8 cellular contexts compared by ENCODE assay signal in the genomic region with DNA sequence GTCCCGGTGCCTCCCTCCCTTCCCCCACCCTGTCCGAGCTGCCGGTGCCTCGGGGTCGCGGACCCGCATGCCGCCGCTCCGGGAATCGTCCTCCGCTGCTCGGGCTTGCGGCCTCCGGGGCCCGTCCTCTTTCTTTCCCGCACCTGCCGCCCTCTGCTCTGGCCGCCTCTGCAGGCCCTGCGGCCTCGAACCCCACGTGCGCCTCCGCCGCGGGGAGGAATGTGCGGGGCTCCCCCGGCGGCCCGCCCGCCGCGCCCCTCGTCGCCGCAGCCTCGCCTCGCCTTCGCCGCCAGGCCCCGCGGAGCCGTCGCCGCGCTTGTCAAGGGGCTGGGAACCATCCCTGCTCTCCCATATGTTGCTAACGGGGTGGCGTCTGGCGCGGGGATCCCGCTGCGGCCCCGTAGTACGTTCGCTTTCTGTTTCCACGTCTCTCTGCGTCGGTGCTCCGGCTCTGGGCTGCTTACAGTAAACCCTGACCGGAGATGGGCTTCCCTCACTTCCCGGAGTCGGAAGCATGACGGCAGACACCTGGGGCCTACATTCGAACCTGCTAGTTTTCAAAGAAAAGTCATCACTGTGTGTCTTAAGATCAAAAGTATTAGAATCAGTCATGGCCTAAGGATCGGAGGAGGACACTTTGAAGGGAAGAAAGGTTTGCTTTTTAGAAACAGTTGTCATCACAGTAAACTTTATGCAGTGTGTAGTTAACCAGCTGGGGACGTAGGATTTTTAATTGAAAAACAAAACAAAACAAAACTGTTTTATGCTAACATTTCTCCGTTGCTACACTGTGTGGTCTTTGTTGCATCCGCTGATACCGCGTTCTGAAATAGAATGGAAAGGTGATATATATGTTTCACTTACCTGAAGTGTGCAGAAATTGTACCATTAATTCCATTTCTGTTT.
DNase-seq lines count a peak whose midpoint lies in the region; ATAC-seq and TF ChIP-seq lines count a peak whose summit lies in the region.

No MANE protein-coding gene starts in this region.

- intact Hi-C loops in left colon (cut with DNase I, micrococcal nuclease), result no loop called here

- TF ChIP-seq CTCF in chondrocyte (IDR thresholded peaks at IDR 0.05), result no peak

- H3K4me1 Mint-ChIP-seq in chondrocyte (ENCODE audit: low read depth), result peaks cover 38% of the 10 kb centered on the region

- H3K36me3 Mint-ChIP-seq in chondrocyte (ENCODE audit: low read depth), result peaks cover 1% of the 10 kb centered on the region

- H3K9me3 Mint-ChIP-seq in chondrocyte (ENCODE audit: low read depth), result no peaks in the 10 kb centered on the region

- DNase-seq in NCI-H1092 treated with DMSO at 0.1 percent for 48 hours (lab: John Stamatoyannopoulos, UW) (peak; percentile 56), NCI-H1092 (lab: John Stamatoyannopoulos, UW) (no peak), NCI-H1694 (lab: John Stamatoyannopoulos, UW) (peak; percentile 38), chondrocyte (ENCODE audit: low spot score) (no peak), left colon (peak; percentile 76 to 78)
- peak; percentile 55 to 64 for DNase-seq in activated CD4-positive, alpha-beta T cell treated with anti-CD3 and anti-CD28 coated beads for 24 hours (ENCODE audit: low read depth in 2 of 2)
- peak; percentile 69 for DNase-seq in stimulated activated CD4-positive, alpha-beta T cell treated with anti-CD3 and anti-CD28 coated beads, Interleukin-2, amount 100 ng/mL, for 4 hours (ENCODE audit: low read depth)

- peak; percentile 47 for ATAC-seq in HG02763 (IDR thresholded peaks at IDR 0.05; ENCODE audit: unreplicated experiment)
- peak; percentile 58 for ATAC-seq in left colon

- no peaks in the 10 kb centered on the region for H3K27me3 Mint-ChIP-seq in chondrocyte (ENCODE audit: low read depth)

- peak overlapping the region; percentile 95 for H3K4me3 Mint-ChIP-seq in chondrocyte (ENCODE audit: unreplicated experiment)

- peak overlapping the region; percentile 98 for H3K27ac Mint-ChIP-seq in chondrocyte (ENCODE audit: unreplicated experiment)

Comparison
In these comparisons a context has a peak if more than half of its experiments do, and no peak if none do; other contexts are left out.
1. DNase-seq: peak in NCI-H1092 treated with DMSO at 0.1 percent for 48 hours (single experiment), NCI-H1694 (single experiment), activated CD4-positive, alpha-beta T cell treated with anti-CD3 and anti-CD28 coated beads for 24 hours (2 of 2), left colon (2 of 2) and stimulated activated CD4-positive, alpha-beta T cell treated with anti-CD3 and anti-CD28 coated beads, Interleukin-2, amount 100 ng/mL, for 4 hours (single experiment); none in NCI-H1092 (single experiment) and chondrocyte (single experiment).